In genomic region chr6:8468731-8469130, GRCh38 we compare ENCODE assay signal across 6 cellular contexts.
"Had no signal": no experiment of that assay in that cellular context is flagged by ENCODE, and none has a peak within 500 bp of the region (broad histone marks: within the 10 kb centered on the region; RNA-seq: fewer than 3 reads in every experiment).

No MANE protein-coding gene starts in this region.

- H3K4me3 Mint-ChIP-seq: IgD-negative memory B cell had no signal

- H3K36me3 Mint-ChIP-seq: IgD-negative memory B cell had no signal

- H3K4me1 Mint-ChIP-seq: IgD-negative memory B cell had no signal

- H3K27ac ChIP-seq: HL-60 had no signal

- ATAC-seq: HepG2, K562 had no signal

- H3K27ac Mint-ChIP-seq: IgD-negative memory B cell had no signal

- DNase-seq: IMR-90, KBM-7 had no signal

- H3K4me3 ChIP-seq: K562 had no signal
